ENCODE assay signal across 8 cellular contexts in genomic region chr9:92133949-92134604, GRCh38. TPM values are rescaled to one million over a fixed set of nuclear protein-coding genes. Genes with fewer than 3 reads are reported as not detected.
DNase-seq lines count a peak whose midpoint lies in the region; ATAC-seq, FAIRE-seq and TF ChIP-seq lines count a peak whose summit lies in the region.

No MANE protein-coding gene starts in this region.

- ATAC-seq in GM21529 (IDR thresholded peaks at IDR 0.05; ENCODE audit: unreplicated experiment) (peak; percentile 71), omental fat pad (ENCODE audit: low FRiP score) (peak; percentile 89), thoracic aorta (ENCODE audit: insufficient number of reproducible peaks, low FRiP score, low read depth) (peak; percentile 52)

- no peaks in the 10 kb centered on the region for H3K27me3 ChIP-seq in thoracic aorta (replicated peaks; ENCODE audit: insufficient read depth)

- no peak for FAIRE-seq in frontal cortex (lab: Jason Lieb, UNC)

- no peaks in the 10 kb centered on the region for H3K36me3 ChIP-seq in thoracic aorta

- H3K27ac ChIP-seq in thoracic aorta: peak overlapping the region; percentile 43 to 54

- H3K4me1 ChIP-seq in thoracic aorta (ENCODE audit: control insufficient read depth in 1 of 2, low read depth in 2 of 2): peaks cover 3 to 13% of the 10 kb centered on the region in 2 donors

- peak; percentile 85 for DNase-seq in COLO668 (lab: John Stamatoyannopoulos, UW; ENCODE audit: unreplicated experiment)
- peak; percentile 75 for DNase-seq in LoVo (ENCODE audit: low spot score)
- peak; percentile 70 for DNase-seq in SIG-M5 treated with dmso at 0.1 percent for 504 hours (lab: John Stamatoyannopoulos, UW; ENCODE audit: unreplicated experiment)
- DNase-seq in activated T-helper 9 cell treated with anti-CD3 and anti-CD28 coated beads, Interleukin-2, amount 50 U/mL, for 16 hours (ENCODE audit: low read depth): peak; percentile 69
- DNase-seq in frontal cortex (ENCODE audit: low spot score in 2 of 2): peak; percentile 56 to 84
- peak; percentile 81 for DNase-seq in omental fat pad (ENCODE audit: low spot score)
- DNase-seq in thoracic aorta (ENCODE audit: low spot score): peak; percentile 30

- peak overlapping the region; percentile 64 for H3K4me3 ChIP-seq in thoracic aorta

- no peak for TF ChIP-seq CTCF in omental fat pad (IDR thresholded peaks at IDR 0.05)
- TF ChIP-seq CTCF in thoracic aorta (IDR thresholded peaks at IDR 0.05): peak; percentile 92

- no peaks in the 10 kb centered on the region for H3K9me3 ChIP-seq in thoracic aorta

RNA-seq across cellular contexts. Expression of gene SPTLC1, which starts 18.9 kb away (rescaled TPM):
- total RNA-seq in frontal cortex (81.9 TPM), omental fat pad (10 to 100 TPM; 71.1 to 92.0 (median 89.1) TPM), thoracic aorta (10 to 100 TPM; 45.6 to 74.7 TPM)

Comparison
In these comparisons a context has a peak if more than half of its experiments do, and no peak if none do; other contexts are left out.
1. Peak in every context shown above with its lines: DNase-seq, ATAC-seq, H3K4me3 ChIP-seq and H3K27ac ChIP-seq.
2. DNase-seq: peak in every context shown above with its lines; median percentile 85 in COLO668; 81 in omental fat pad; 75 in LoVo; 70 in SIG-M5 treated with dmso at 0.1 percent for 504 hours; 70 in frontal cortex; 69 in activated T-helper 9 cell treated with anti-CD3 and anti-CD28 coated beads, Interleukin-2, amount 50 U/mL, for 16 hours; 30 in thoracic aorta.